12 cellular contexts compared by ENCODE assay signal in genomic region chr6:149392093-149392492, GRCh38. TPM values are rescaled to one million over a fixed set of nuclear protein-coding genes. Genes with fewer than 3 reads are reported as not detected.
"Had no signal": no experiment of that assay in that cellular context is flagged by ENCODE, and none has a peak within 500 bp of the region (broad histone marks: within the 10 kb centered on the region; RNA-seq: fewer than 3 reads in every experiment).

No MANE protein-coding gene starts in this region.

- H3K27me3 ChIP-seq: colonic mucosa, foreskin keratinocyte, heart left ventricle, uterus had no signal

- H3K9me3 ChIP-seq: colonic mucosa, uterus had no signal

- DNase-seq: activated CD4-positive, alpha-beta T cell treated with anti-CD3 and anti-CD28 coated beads for 1 hour; activated CD8-positive, alpha-beta memory T cell treated with anti-CD3 and anti-CD28 coated beads for 24 hours; colonic mucosa; foreskin keratinocyte; heart left ventricle; left colon; stimulated activated CD4-positive, alpha-beta T cell treated with anti-CD3 and anti-CD28 coated beads, Interleukin-2, amount 100 ng/mL, for 48 hours; stimulated activated naive CD8-positive, alpha-beta T cell treated with anti-CD3 and anti-CD28 coated beads, Interleukin-15, Interleukin-2, amounts not matched to agents 100 U/mL and 50 U/mL, for 24 hours; uterus had no signal

- H3K4me3 ChIP-seq: colonic mucosa, heart left ventricle, uterus had no signal

- ATAC-seq: foreskin keratinocyte; heart left ventricle; left colon; SK-N-SH treated with all-trans-retinoic acid at 6 μM for 48 hours; stimulated activated naive CD8-positive, alpha-beta T cell treated with anti-CD3 and anti-CD28 coated beads, Interleukin-15, Interleukin-2, amounts not matched to agents 100 U/mL and 50 U/mL, for 24 hours had no signal

- H3K9me3 Mint-ChIP-seq: neural crest cell had no signal

- H3K4me1 ChIP-seq: colonic mucosa, foreskin keratinocyte, uterus had no signal

- H3K4me3 Mint-ChIP-seq: neural crest cell had no signal

- H3K4me1 Mint-ChIP-seq: neural crest cell had no signal

- H3K27ac ChIP-seq: colonic mucosa, foreskin keratinocyte, heart left ventricle, uterus had no signal

- H3K36me3 ChIP-seq: colonic mucosa, uterus had no signal

RNA-seq across cellular contexts. Expression of gene SUMO4, which starts 8.0 kb away (rescaled TPM):
- polyA plus RNA-seq: adipose tissue had no signal
